20 cellular contexts compared by ENCODE assay signal in the genomic region with DNA sequence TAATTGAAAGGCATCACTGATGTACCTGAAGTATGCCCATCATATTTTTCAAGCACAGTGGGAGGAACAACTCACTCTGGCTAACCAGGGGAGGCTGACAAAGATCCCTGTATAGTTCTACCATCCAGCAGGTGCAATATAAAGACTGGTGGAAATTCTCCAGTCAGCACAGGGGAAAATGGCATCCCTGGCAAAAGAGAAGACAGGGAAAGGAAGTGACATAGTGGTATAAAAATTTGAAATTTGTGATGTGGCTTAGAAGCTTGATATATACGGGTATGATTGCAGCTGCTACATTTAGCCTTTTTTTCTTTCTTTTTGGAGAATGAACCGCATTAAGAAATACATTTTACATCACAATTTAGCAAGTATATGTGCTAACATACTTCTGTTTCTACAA.
DNase-seq lines count a peak whose midpoint lies in the region; ATAC-seq and TF ChIP-seq lines count a peak whose summit lies in the region.
"Had no signal": no experiment of that assay in that cellular context is flagged by ENCODE, and none has a peak within 500 bp of the region (broad histone marks: within the 10 kb centered on the region; RNA-seq: fewer than 3 reads in every experiment).

No MANE protein-coding gene starts in this region.

- H3K27me3 Mint-ChIP-seq in chondrocyte (ENCODE audit: low read depth) = no peaks in the 10 kb centered on the region

- no peak overlapping the region for H3K4ac ChIP-seq in IMR-90 (ENCODE audit: low read depth, low read length)

- no peak overlapping the region; the same call in 1 of the 2 replicates for H3K18ac ChIP-seq in IMR-90 (ENCODE audit: low read depth, low read length)

- peaks cover 41% of the 10 kb centered on the region for H3K4me1 Mint-ChIP-seq in chondrocyte (ENCODE audit: low read depth)

- no peak overlapping the region for H2AK9ac ChIP-seq in IMR-90 (replicated peaks; ENCODE audit: low read depth, low read length, poor library complexity)

- no peak overlapping the region for H3K14ac ChIP-seq in IMR-90 (replicated peaks; ENCODE audit: low read depth, low read length)

- CTCF ChIA-PET in IMR-90 (lab: Yijun Ruan, JAX) = no interaction called here

- no peak overlapping the region for H3K27ac ChIP-seq in IMR-90 (ENCODE audit: insufficient read depth, low read length)
- H3K27ac ChIP-seq in osteoblast (ENCODE audit: low read depth, low read length) = peak overlapping the region; percentile 5
- no peak overlapping the region for H3K27ac ChIP-seq in WERI-Rb-1
- H3K27ac ChIP-seq: C4-2B, KMS-11, Peyer's patch had no signal

- H2BK5ac ChIP-seq in IMR-90 (ENCODE audit: low read depth, low read length, poor library complexity, severe bottlenecking) = peak overlapping the region; percentile 61

- no peaks in the 10 kb centered on the region for H3K27me3 ChIP-seq in IMR-90 (ENCODE audit: control insufficient read depth, insufficient read depth, low read length)
- no peaks in the 10 kb centered on the region for H3K27me3 ChIP-seq in osteoblast (ENCODE audit: insufficient read depth, low read length)
- H3K27me3 ChIP-seq in WERI-Rb-1 (ENCODE audit: insufficient read depth, low read depth, severe bottlenecking) = no peaks in the 10 kb centered on the region
- H3K27me3 ChIP-seq: Peyer's patch had no signal

- no peak for ATAC-seq in IMR-90 (ENCODE audit: low read depth)
- ATAC-seq: GM12878, HepG2 had no signal

- H3K9me3 ChIP-seq in IMR-90 (ENCODE audit: control insufficient read depth, insufficient read depth, low read length) (no peaks in the 10 kb centered on the region), osteoblast (ENCODE audit: low read depth, low read length) (no peaks in the 10 kb centered on the region), WERI-Rb-1 (ENCODE audit: severe bottlenecking) (no peaks in the 10 kb centered on the region)
- H3K9me3 ChIP-seq: Peyer's patch had no signal

- H4K91ac ChIP-seq in IMR-90 (ENCODE audit: insufficient read depth, low read depth, low read length) = no peak overlapping the region

- H3K23ac ChIP-seq in IMR-90 (ENCODE audit: low read depth, low read length) = no peak overlapping the region

- no peak for TF ChIP-seq RAD21 in IMR-90 (IDR thresholded peaks at IDR 0.05; ENCODE audit: low read length)

- no peak overlapping the region for H2AFZ ChIP-seq in IMR-90 (replicated peaks; ENCODE audit: low read length, poor library complexity)
- no peak overlapping the region for H2AFZ ChIP-seq in osteoblast (ENCODE audit: low read length)

- no peak overlapping the region for H3K56ac ChIP-seq in IMR-90 (ENCODE audit: extremely low read depth, insufficient read depth, low read length)

- H2BK20ac ChIP-seq in IMR-90 (ENCODE audit: low read depth, low read length) = no peak overlapping the region

- TF ChIP-seq CTCF in IMR-90 (conservative IDR thresholded peaks at IDR 0.05; ENCODE audit: low read depth, low read length) (no peak), chondrocyte (IDR thresholded peaks at IDR 0.05) (no peak), osteoblast (IDR thresholded peaks at IDR 0.05; ENCODE audit: extremely low read depth, low read depth, low read length) (no peak), WERI-Rb-1 (IDR thresholded peaks at IDR 0.05; ENCODE audit: low read depth, low read length) (no peak)

- H4K20me1 ChIP-seq in IMR-90 (ENCODE audit: insufficient read depth, low read length) (no peaks in the 10 kb centered on the region), osteoblast (ENCODE audit: insufficient read depth, low read length) (no peaks in the 10 kb centered on the region)

- in situ Hi-C loops in IMR-90 (cut with MboI; ENCODE audit: low sequenced_read_pairs) = no loop called here

- H3K36me3 ChIP-seq in IMR-90 (ENCODE audit: control insufficient read depth, insufficient read depth, low read length) = no peaks in the 10 kb centered on the region
- no peaks in the 10 kb centered on the region for H3K36me3 ChIP-seq in osteoblast (ENCODE audit: insufficient read depth, low read length)
- no peaks in the 10 kb centered on the region for H3K36me3 ChIP-seq in WERI-Rb-1
- H3K36me3 ChIP-seq: Peyer's patch had no signal

- H2BK120ac ChIP-seq in IMR-90 (ENCODE audit: low read depth, low read length) = no peak overlapping the region

- no peak for TF ChIP-seq POLR2A in IMR-90 (IDR thresholded peaks at IDR 0.05; ENCODE audit: low read depth, low read length)

- intact Hi-C loops in IMR-90 (cut with micrococcal nuclease) = no loop called here

- no TSS peak for BruUV-seq in IMR-90 (replicated peaks; lab: Mats Ljungman, UMichigan)

- peaks cover 19% of the 10 kb centered on the region for H3K4me1 ChIP-seq in IMR-90 (ENCODE audit: control insufficient read depth, insufficient read depth, low read length)
- peaks cover 37% of the 10 kb centered on the region for H3K4me1 ChIP-seq in osteoblast (ENCODE audit: insufficient read depth, low read length)
- H3K4me1 ChIP-seq: Peyer's patch had no signal

- WGBS in IMR-90 (ENCODE audit: extremely low coverage in 2 of 2, insufficient read length in 1 of 2), 2 experiments = no CpG with 5 or more reads among the region's 2 CpGs

- H3K9ac ChIP-seq in IMR-90 (ENCODE audit: low read depth, low read length) = no peak overlapping the region
- H3K9ac ChIP-seq: KMS-11 had no signal

- peaks cover 2 to 19% of the 10 kb centered on the region in 2 experiments; a peak in 3 of 4 replicates for H3K79me1 ChIP-seq in IMR-90 (ENCODE audit: low read depth in 1 of 2, low read length in 2 of 2)

- peak overlapping the region; percentile 20 for H3K27ac Mint-ChIP-seq in chondrocyte (ENCODE audit: unreplicated experiment)

- H3K4me3 Mint-ChIP-seq in chondrocyte (ENCODE audit: unreplicated experiment) = no peak overlapping the region

- peaks cover 8% of the 10 kb centered on the region; the same call in 1 of the 2 replicates for H3K9me1 ChIP-seq in IMR-90 (ENCODE audit: insufficient read depth, low read length)

- H3K9me3 Mint-ChIP-seq in chondrocyte (ENCODE audit: low read depth) = no peaks in the 10 kb centered on the region

- no peak overlapping the region for H4K8ac ChIP-seq in IMR-90 (ENCODE audit: low read depth in 2 of 2, low read length in 2 of 2)

- no peaks in the 10 kb centered on the region for H3K79me2 ChIP-seq in osteoblast (ENCODE audit: insufficient read depth, low read length)

- H3K4me3 ChIP-seq in IMR-90 (ENCODE audit: insufficient read depth, low read depth, low read length) (no peak overlapping the region), osteoblast (ENCODE audit: insufficient read depth, low read length) (no peak overlapping the region), WERI-Rb-1 (ENCODE audit: low read depth, low read length) (no peak overlapping the region)
- H3K4me3 ChIP-seq: GM12878, Peyer's patch had no signal

- H2AK5ac ChIP-seq in IMR-90 (ENCODE audit: low read depth, low read length) = no peak overlapping the region

- H2BK15ac ChIP-seq in IMR-90 (ENCODE audit: low read depth, low read length) = 0 out of 3 replicates have a peak overlapping the region, but pooled peaks have one; percentile 1

- dilution Hi-C loops in IMR-90 (cut with HindIII; ENCODE audit: low sequenced_read_pairs, unreplicated experiment) = no loop called here

- H3K36me3 Mint-ChIP-seq in chondrocyte (ENCODE audit: low read depth) = no peaks in the 10 kb centered on the region

- POLR2A ChIA-PET in IMR-90 (lab: Charles Lee; ENCODE audit: unreplicated experiment) = no interaction called here

- H4K5ac ChIP-seq in IMR-90 (ENCODE audit: low read depth, low read length) = no peak overlapping the region

- DNase-seq in ELR (ENCODE audit: low read depth) (peak; percentile 43), IMR-90 (no peak), chondrocyte (ENCODE audit: low spot score) (no peak), osteoblast (ENCODE audit: insufficient read length, low spot score, missing footprints) (peak; percentile 46), WERI-Rb-1 (no peak), NCI-H524 treated with DMSO at 0.1 percent for 48 hours (lab: John Stamatoyannopoulos, UW) (no peak), CD1c-positive myeloid dendritic cell (ENCODE audit: extremely low spot score) (no peak)
- DNase-seq: AML-193; GOT3; NCI-H1048; NCI-H1436; NCI-H1930; NK-92 treated with Interleukin-12 subunit alpha and Interleukin-12 subunit beta, amount 100 ng/mL, for 24 hours; Peyer's patch; Right ventricle myocardium superior; T-helper 1 cell had no signal

- no peak overlapping the region for H3K4me2 ChIP-seq in IMR-90 (ENCODE audit: low read depth, low read length)
- no peak overlapping the region for H3K4me2 ChIP-seq in osteoblast (ENCODE audit: insufficient read depth, low read length)
- H3K4me2 ChIP-seq: KMS-11 had no signal

TF ChIP-seq in IMR-90, 13 proteins besides CTCF, POLR2A, EP300 and RAD21:
- no peak for TF ChIP-seq CHD1 (IDR thresholded peaks at IDR 0.05; ENCODE audit: low read depth, low read length)
- no peak for TF ChIP-seq MXI1 (IDR thresholded peaks at IDR 0.05; ENCODE audit: borderline replicate concordance, low read depth, low read length)
TF ChIP-seq in IMR-90: peak in this region for 0.

Comparison
In these comparisons a context has a peak if more than half of its experiments do, and no peak if none do; other contexts are left out.
1. DNase-seq: peak in ELR (single experiment) and osteoblast (single experiment); none in IMR-90 (single experiment), chondrocyte (single experiment), WERI-Rb-1 (single experiment), NCI-H524 treated with DMSO at 0.1 percent for 48 hours (single experiment) and CD1c-positive myeloid dendritic cell (single experiment).